1 cellular context compared by ENCODE assay signal in the genomic region with DNA sequence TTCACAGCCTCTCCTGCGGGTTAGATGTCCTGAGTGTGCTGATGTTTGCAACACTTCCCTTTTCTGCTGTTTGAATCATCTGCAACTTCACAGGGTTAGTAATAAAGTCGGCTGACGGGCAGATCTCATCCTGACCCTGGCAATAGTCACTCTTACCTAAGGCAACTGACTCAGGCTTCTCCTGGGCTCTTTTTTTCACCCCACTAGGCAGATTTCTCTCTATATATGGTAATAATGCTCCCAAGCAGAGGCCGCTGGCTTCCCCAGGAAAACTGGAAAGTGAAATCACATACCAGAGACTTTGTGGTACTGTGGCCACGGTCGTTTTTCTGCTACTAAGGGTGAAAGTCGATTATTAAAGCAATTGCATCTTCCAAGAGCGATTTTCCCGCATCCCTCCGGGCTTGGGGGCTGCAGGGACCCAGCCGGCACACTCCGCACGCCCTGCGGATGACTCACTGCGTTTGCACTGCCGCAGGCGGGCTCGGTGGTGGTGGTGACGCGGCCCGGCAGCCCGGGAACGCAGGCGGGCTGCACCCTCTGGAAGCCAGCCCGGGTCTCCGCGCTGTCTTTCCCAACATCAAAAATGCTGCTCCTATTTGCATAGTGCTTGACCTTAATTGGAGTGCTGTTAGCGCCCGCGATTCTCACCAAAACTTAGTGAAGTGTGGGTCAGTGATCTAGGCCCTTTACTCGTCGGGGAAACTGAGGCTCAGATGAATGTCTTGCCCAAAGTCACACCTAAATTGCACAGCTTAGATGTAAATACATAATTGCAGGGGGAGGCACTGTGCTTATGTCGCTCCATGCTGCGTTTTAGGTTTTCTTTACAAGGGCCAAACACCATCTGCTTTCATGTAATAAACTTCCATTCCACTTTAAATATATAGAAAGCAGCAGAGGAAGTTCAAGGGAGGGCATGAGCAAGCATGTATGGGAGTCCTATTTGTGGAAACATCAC.
TF ChIP-seq lines count a peak whose summit lies in the region.

No MANE protein-coding gene starts in this region.

TF ChIP-seq in K562, 482 proteins besides CTCF, POLR2A, EP300 and RAD21 (continued from another document):
- TF ChIP-seq, protein P1, sequence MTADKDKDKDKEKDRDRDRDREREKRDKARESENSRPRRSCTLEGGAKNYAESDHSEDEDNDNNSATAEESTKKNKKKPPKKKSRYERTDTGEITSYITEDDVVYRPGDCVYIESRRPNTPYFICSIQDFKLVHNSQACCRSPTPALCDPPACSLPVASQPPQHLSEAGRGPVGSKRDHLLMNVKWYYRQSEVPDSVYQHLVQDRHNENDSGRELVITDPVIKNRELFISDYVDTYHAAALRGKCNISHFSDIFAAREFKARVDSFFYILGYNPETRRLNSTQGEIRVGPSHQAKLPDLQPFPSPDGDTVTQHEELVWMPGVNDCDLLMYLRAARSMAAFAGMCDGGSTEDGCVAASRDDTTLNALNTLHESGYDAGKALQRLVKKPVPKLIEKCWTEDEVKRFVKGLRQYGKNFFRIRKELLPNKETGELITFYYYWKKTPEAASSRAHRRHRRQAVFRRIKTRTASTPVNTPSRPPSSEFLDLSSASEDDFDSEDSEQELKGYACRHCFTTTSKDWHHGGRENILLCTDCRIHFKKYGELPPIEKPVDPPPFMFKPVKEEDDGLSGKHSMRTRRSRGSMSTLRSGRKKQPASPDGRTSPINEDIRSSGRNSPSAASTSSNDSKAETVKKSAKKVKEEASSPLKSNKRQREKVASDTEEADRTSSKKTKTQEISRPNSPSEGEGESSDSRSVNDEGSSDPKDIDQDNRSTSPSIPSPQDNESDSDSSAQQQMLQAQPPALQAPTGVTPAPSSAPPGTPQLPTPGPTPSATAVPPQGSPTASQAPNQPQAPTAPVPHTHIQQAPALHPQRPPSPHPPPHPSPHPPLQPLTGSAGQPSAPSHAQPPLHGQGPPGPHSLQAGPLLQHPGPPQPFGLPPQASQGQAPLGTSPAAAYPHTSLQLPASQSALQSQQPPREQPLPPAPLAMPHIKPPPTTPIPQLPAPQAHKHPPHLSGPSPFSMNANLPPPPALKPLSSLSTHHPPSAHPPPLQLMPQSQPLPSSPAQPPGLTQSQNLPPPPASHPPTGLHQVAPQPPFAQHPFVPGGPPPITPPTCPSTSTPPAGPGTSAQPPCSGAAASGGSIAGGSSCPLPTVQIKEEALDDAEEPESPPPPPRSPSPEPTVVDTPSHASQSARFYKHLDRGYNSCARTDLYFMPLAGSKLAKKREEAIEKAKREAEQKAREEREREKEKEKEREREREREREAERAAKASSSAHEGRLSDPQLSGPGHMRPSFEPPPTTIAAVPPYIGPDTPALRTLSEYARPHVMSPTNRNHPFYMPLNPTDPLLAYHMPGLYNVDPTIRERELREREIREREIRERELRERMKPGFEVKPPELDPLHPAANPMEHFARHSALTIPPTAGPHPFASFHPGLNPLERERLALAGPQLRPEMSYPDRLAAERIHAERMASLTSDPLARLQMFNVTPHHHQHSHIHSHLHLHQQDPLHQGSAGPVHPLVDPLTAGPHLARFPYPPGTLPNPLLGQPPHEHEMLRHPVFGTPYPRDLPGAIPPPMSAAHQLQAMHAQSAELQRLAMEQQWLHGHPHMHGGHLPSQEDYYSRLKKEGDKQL (CRISPR knock-in tag; IDR thresholded peaks at IDR 0.05; ENCODE audit: borderline replicate concordance) = no peak
- TF ChIP-seq, protein P2, sequence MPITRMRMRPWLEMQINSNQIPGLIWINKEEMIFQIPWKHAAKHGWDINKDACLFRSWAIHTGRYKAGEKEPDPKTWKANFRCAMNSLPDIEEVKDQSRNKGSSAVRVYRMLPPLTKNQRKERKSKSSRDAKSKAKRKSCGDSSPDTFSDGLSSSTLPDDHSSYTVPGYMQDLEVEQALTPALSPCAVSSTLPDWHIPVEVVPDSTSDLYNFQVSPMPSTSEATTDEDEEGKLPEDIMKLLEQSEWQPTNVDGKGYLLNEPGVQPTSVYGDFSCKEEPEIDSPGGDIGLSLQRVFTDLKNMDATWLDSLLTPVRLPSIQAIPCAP (CRISPR knock-in tag; IDR thresholded peaks at IDR 0.05; ENCODE audit: borderline replicate concordance) = no peak
- TF ChIP-seq, protein P3, sequence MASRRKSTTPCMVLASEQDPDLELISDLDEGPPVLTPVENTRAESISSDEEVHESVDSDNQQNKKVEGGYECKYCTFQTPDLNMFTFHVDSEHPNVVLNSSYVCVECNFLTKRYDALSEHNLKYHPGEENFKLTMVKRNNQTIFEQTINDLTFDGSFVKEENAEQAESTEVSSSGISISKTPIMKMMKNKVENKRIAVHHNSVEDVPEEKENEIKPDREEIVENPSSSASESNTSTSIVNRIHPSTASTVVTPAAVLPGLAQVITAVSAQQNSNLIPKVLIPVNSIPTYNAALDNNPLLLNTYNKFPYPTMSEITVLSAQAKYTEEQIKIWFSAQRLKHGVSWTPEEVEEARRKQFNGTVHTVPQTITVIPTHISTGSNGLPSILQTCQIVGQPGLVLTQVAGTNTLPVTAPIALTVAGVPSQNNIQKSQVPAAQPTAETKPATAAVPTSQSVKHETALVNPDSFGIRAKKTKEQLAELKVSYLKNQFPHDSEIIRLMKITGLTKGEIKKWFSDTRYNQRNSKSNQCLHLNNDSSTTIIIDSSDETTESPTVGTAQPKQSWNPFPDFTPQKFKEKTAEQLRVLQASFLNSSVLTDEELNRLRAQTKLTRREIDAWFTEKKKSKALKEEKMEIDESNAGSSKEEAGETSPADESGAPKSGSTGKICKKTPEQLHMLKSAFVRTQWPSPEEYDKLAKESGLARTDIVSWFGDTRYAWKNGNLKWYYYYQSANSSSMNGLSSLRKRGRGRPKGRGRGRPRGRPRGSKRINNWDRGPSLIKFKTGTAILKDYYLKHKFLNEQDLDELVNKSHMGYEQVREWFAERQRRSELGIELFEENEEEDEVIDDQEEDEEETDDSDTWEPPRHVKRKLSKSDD (conservative IDR thresholded peaks at IDR 0.05; ENCODE audit: low read length) = no peak
- TF ChIP-seq ZNF586 (CRISPR knock-in tag; conservative IDR thresholded peaks at IDR 0.05) = no peak
- TF ChIP-seq ZNF699 (CRISPR knock-in tag; IDR thresholded peaks at IDR 0.05; ENCODE audit: insufficient replicate concordance) = no peak
- no peak for TF ChIP-seq ZNF274 (IDR thresholded peaks at IDR 0.05; ENCODE audit: borderline replicate concordance, low read depth, low read length)
- TF ChIP-seq CHD4 (IDR thresholded peaks at IDR 0.05; ENCODE audit: insufficient read depth, insufficient replicate concordance, low read depth, low read length, poor library complexity, severe bottlenecking) = no peak
- TF ChIP-seq, protein P4, sequence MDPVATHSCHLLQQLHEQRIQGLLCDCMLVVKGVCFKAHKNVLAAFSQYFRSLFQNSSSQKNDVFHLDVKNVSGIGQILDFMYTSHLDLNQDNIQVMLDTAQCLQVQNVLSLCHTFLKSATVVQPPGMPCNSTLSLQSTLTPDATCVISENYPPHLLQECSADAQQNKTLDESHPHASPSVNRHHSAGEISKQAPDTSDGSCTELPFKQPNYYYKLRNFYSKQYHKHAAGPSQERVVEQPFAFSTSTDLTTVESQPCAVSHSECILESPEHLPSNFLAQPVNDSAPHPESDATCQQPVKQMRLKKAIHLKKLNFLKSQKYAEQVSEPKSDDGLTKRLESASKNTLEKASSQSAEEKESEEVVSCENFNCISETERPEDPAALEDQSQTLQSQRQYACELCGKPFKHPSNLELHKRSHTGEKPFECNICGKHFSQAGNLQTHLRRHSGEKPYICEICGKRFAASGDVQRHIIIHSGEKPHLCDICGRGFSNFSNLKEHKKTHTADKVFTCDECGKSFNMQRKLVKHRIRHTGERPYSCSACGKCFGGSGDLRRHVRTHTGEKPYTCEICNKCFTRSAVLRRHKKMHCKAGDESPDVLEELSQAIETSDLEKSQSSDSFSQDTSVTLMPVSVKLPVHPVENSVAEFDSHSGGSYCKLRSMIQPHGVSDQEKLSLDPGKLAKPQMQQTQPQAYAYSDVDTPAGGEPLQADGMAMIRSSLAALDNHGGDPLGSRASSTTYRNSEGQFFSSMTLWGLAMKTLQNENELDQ (CRISPR knock-in tag; IDR thresholded peaks at IDR 0.05; ENCODE audit: borderline replicate concordance) = no peak
- TF ChIP-seq HCFC1 (IDR thresholded peaks at IDR 0.05; ENCODE audit: low read depth, low read length) = no peak
